Comparison of ENCODE assay signal across 10 cellular contexts in genomic region chr3:46846624-46847542, GRCh38. TPM values are rescaled to one million over a fixed set of nuclear protein-coding genes. Genes with fewer than 3 reads are reported as not detected.
DNase-seq lines count a peak whose midpoint lies in the region; TF ChIP-seq lines count a peak whose summit lies in the region.
"Had no signal": no experiment of that assay in that cellular context is flagged by ENCODE, and none has a peak within 500 bp of the region (broad histone marks: within the 10 kb centered on the region; RNA-seq: fewer than 3 reads in every experiment).

No MANE protein-coding gene starts in this region.

- H3K4me1 Mint-ChIP-seq in CD14-positive monocyte (peaks cover 13% of the 10 kb centered on the region), endodermal cell (peaks cover 20% of the 10 kb centered on the region)

- H3K4me3 Mint-ChIP-seq in CD14-positive monocyte (peak overlapping the region; percentile 79 to 91), endodermal cell (no peak overlapping the region)

- peak; percentile 43 for DNase-seq in CD14-positive monocyte (ENCODE audit: low spot score)
- peak; percentile 53 for DNase-seq in endodermal cell
- peak; percentile 66 for DNase-seq in posterior vena cava (ENCODE audit: low spot score)
- no peak for DNase-seq in iPS-NIHi7 (ENCODE audit: extremely low spot score)
- no peak for DNase-seq in NK-92 (lab: John Stamatoyannopoulos, UW; ENCODE audit: unreplicated experiment)
- no peak for DNase-seq in Kasumi-1 (lab: John Stamatoyannopoulos, UW)
- no peak for DNase-seq in A673 (ENCODE audit: low spot score)

- CTCF ChIA-PET in A673 (lab: Charles Lee), result no interaction called here

- H3K9ac ChIP-seq in OCI-LY3 (ENCODE audit: low read length) (peak overlapping the region; percentile 87), endodermal cell (ENCODE audit: extremely low read depth, low read length, poor library complexity, severe bottlenecking) (no peak overlapping the region)
- H3K9ac ChIP-seq: KMS-11 had no signal

- no TSS peak for BruUV-seq in A673 (replicated peaks; lab: Mats Ljungman, UMichigan)

- no peak overlapping the region for H3K27ac ChIP-seq in OCI-LY3 (ENCODE audit: low read length)
- H3K27ac ChIP-seq in endodermal cell (ENCODE audit: low read depth, low read length), result no peak overlapping the region
- no peak overlapping the region for H3K27ac ChIP-seq in A673 (ENCODE audit: low read depth, low read length, poor library complexity, severe bottlenecking)
- H3K27ac ChIP-seq: KMS-11 had no signal

- no peaks in the 10 kb centered on the region for H4K20me1 ChIP-seq in OCI-LY3 (ENCODE audit: insufficient read depth, low read length)

- H3K9me3 ChIP-seq in OCI-LY3 (ENCODE audit: insufficient read depth, low read length) (no peaks in the 10 kb centered on the region), endodermal cell (ENCODE audit: control insufficient read depth, low read length) (peaks cover 15% of the 10 kb centered on the region), A673 (ENCODE audit: low read depth, low read length, poor library complexity, severe bottlenecking) (no peaks in the 10 kb centered on the region)

- intact Hi-C loops in CD14-positive monocyte (cut with micrococcal nuclease) (no loop called here), posterior vena cava (cut with DNase I) (no loop called here), A673 (cut with micrococcal nuclease; ENCODE audit: unreplicated experiment) (no loop called here)

- H3K9me3 Mint-ChIP-seq in CD14-positive monocyte (peaks cover 0 to 4% (median under 1%) of the 10 kb centered on the region in 7 donors), endodermal cell (peaks cover 13% of the 10 kb centered on the region)

- no peaks in the 10 kb centered on the region for H3K27me3 ChIP-seq in OCI-LY3 (ENCODE audit: low read depth, low read length)
- H3K27me3 ChIP-seq in endodermal cell (ENCODE audit: control insufficient read depth, insufficient read depth, low read length, poor library complexity, severe bottlenecking), result no peaks in the 10 kb centered on the region
- H3K27me3 ChIP-seq in A673 (replicated peaks; ENCODE audit: insufficient read depth, low read depth, low read length, poor library complexity), result no peaks in the 10 kb centered on the region

- TF ChIP-seq CTCF in CD14-positive monocyte (IDR thresholded peaks at IDR 0.05) (no peak), OCI-LY3 (IDR thresholded peaks at IDR 0.05; ENCODE audit: low read depth, low read length) (no peak), endodermal cell (conservative IDR thresholded peaks at IDR 0.05) (no peak), A673 (conservative IDR thresholded peaks at IDR 0.05; ENCODE audit: low read depth, low read length) (no peak)

- H3K27ac Mint-ChIP-seq in CD14-positive monocyte (no peak overlapping the region), endodermal cell (no peak overlapping the region)

- H3K27me3 Mint-ChIP-seq in CD14-positive monocyte (ENCODE audit: low read depth in 3 of 3), result peaks cover 10 to 30% (median 20%) of the 10 kb centered on the region in 3 donors
- peaks cover 1% of the 10 kb centered on the region for H3K27me3 Mint-ChIP-seq in endodermal cell (ENCODE audit: insufficient read depth)

- no peaks in the 10 kb centered on the region for H3K36me3 ChIP-seq in OCI-LY3 (replicated peaks; ENCODE audit: low read depth, low read length)
- no peaks in the 10 kb centered on the region for H3K36me3 ChIP-seq in endodermal cell (ENCODE audit: control insufficient read depth, insufficient read depth, low read length)
- H3K36me3 ChIP-seq in A673 (ENCODE audit: insufficient read depth, low read length, poor library complexity, severe bottlenecking), result no peaks in the 10 kb centered on the region

- H3K36me3 Mint-ChIP-seq in CD14-positive monocyte (no peaks in the 10 kb centered on the region), endodermal cell (ENCODE audit: low read depth) (peaks cover 3% of the 10 kb centered on the region)

- WGBS in endodermal cell (ENCODE audit: insufficient coverage in 1 of 2, insufficient read length in 1 of 2), 2 experiments, result 92 to 100% methylated on average over 1 to 9 of the region's 9 CpGs

- H3K4me1 ChIP-seq in OCI-LY3 (ENCODE audit: low read length) (peaks cover 12% of the 10 kb centered on the region), endodermal cell (ENCODE audit: control insufficient read depth, insufficient read depth, low read length) (no peaks in the 10 kb centered on the region), A673 (ENCODE audit: insufficient read depth, low read length, poor library complexity, severe bottlenecking) (no peaks in the 10 kb centered on the region)

- H3K4me3 ChIP-seq in OCI-LY3 (ENCODE audit: low read length), result peak overlapping the region; percentile 85
- no peak overlapping the region for H3K4me3 ChIP-seq in endodermal cell (ENCODE audit: low read length)
- H3K4me3 ChIP-seq in A673 (ENCODE audit: low read depth, low read length, poor library complexity, severe bottlenecking), result no peak overlapping the region

- H3K79me2 ChIP-seq in OCI-LY3 (ENCODE audit: low read length), result no peaks in the 10 kb centered on the region

- peak overlapping the region; percentile 92 for H3K4me2 ChIP-seq in OCI-LY3 (ENCODE audit: low read length)
- H3K4me2 ChIP-seq: KMS-11 had no signal

- POLR2A ChIA-PET in A673 (lab: Charles Lee; ENCODE audit: low non-redundant PET), result no interaction called here

- H2AFZ ChIP-seq in OCI-LY3 (ENCODE audit: low read depth, low read length), result peak overlapping the region; percentile 85; the same call in 1 of the 2 replicates

RNA-seq across cellular contexts. Expression of gene MYL3, which starts 16.4 kb away (rescaled TPM):
- polyA plus RNA-seq in CD14-positive monocyte, result not detected
- 1 to 10 TPM; 1.6 to 2.3 TPM for total RNA-seq in endodermal cell
- polyA plus RNA-seq in endodermal cell (2013, experiment 1 of 2), result 1.4 TPM
- 0.70 TPM for polyA plus RNA-seq in endodermal cell (2013, experiment 2 of 2)
- total RNA-seq in posterior vena cava, result 1 to 10 TPM; 3.2 to 5.9 TPM
- total RNA-seq in A673 (2021), result not detected in 2 replicates
- total RNA-seq: RPMI7951 had no signal

RNA-seq across cellular contexts. Expression of gene PTH1R, which starts 30.6 kb away (rescaled TPM):
- not detected for polyA plus RNA-seq in CD14-positive monocyte
- total RNA-seq in endodermal cell (1 to 10 TPM in 1 of 2 donors, under 1 TPM in 1; 0.69 to 4.8 TPM), posterior vena cava (10 to 100 TPM in 1 of 2 donors, 1 to 10 TPM in 1; 5.8 to 17.9 TPM), A673 (2021) (1.2 and 1.7 TPM in 2 replicates)
- polyA plus RNA-seq in endodermal cell (2013, experiment 1 of 2), result 5.2 TPM
- 4.3 TPM for polyA plus RNA-seq in endodermal cell (2013, experiment 2 of 2)
- total RNA-seq: RPMI7951 had no signal

Comparison
In these comparisons a context has a peak if more than half of its experiments do, and no peak if none do; other contexts are left out.
1. DNase-seq: peak in CD14-positive monocyte (single experiment), endodermal cell (single experiment) and posterior vena cava (single experiment); none in iPS-NIHi7 (single experiment), NK-92 (single experiment), Kasumi-1 (0 of 2) and A673 (single experiment).